8 cellular contexts compared by ENCODE assay signal in the genomic region with DNA sequence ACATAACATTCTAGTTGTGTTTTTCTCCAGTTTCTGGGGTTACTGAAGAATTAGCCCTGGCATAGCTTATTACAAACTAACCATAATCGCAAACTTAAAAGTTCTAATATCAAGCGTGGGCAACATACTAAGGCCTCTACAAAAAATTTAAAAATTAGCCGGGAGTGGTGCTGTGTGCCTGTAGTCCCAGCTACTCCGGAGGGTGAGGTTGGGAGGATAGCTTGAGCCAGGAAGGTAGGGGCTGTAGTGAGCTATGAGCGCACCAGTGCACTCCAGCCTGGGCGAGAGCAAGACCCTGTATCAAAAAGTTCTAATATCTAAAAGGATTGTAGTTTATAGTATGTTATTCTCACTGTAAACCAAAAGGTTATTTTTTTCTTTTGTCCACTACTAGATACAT. TPM values are rescaled to one million over a fixed set of nuclear protein-coding genes. Genes with fewer than 3 reads are reported as not detected.
DNase-seq lines count a peak whose midpoint lies in the region; ATAC-seq and TF ChIP-seq lines count a peak whose summit lies in the region.

No MANE protein-coding gene starts in this region.

- H3K9me3 Mint-ChIP-seq in Caco-2 (ENCODE audit: unreplicated experiment) = no peaks in the 10 kb centered on the region

- POLR2A ChIA-PET in Caco-2 (lab: Charles Lee) = no interaction called here

- ATAC-seq in HG02884 (IDR thresholded peaks at IDR 0.05; ENCODE audit: unreplicated experiment) (no peak), GM19463 (IDR thresholded peaks at IDR 0.05; ENCODE audit: unreplicated experiment) (no peak)

- H4K20me1 ChIP-seq in neural cell (ENCODE audit: insufficient read depth) = no peaks in the 10 kb centered on the region

- no peaks in the 10 kb centered on the region for H3F3A ChIP-seq in neural cell (ENCODE audit: insufficient read depth, low read length, poor library complexity, severe bottlenecking)

- H3K4me1 ChIP-seq in Caco-2 = peaks cover 4% of the 10 kb centered on the region; the same call in 1 of the 2 replicates

- H3K27ac ChIP-seq in KOPT-K1 (ENCODE audit: low read depth, low read length, poor library complexity, severe bottlenecking) = peak overlapping the region; percentile 94
- H3K27ac ChIP-seq in neural cell (ENCODE audit: low read length) = no peak overlapping the region

- no peaks in the 10 kb centered on the region for H3K9me2 ChIP-seq in neural cell (ENCODE audit: insufficient read depth, low read length)

- peaks cover 7% of the 10 kb centered on the region for H3K79me2 ChIP-seq in neural cell (replicated peaks; ENCODE audit: insufficient read depth, low read length)

- TF ChIP-seq CTCF in Caco-2 (IDR thresholded peaks at IDR 0.05; ENCODE audit: insufficient read depth in 1 of 2, low read depth in 1 of 2, low read length in 1 of 2, severe bottlenecking in 1 of 2, unreplicated experiment in 1 of 2) = no peak
- TF ChIP-seq CTCF in astrocyte of the spinal cord (IDR thresholded peaks at IDR 0.05; ENCODE audit: low read depth, low read length) = no peak
- TF ChIP-seq CTCF in neural cell (IDR thresholded peaks at IDR 0.05; ENCODE audit: poor library complexity, severe bottlenecking) = no peak

- no peaks in the 10 kb centered on the region for H3K36me3 ChIP-seq in Caco-2 (ENCODE audit: control insufficient read depth, insufficient read depth, low read length)
- peaks cover 25% of the 10 kb centered on the region for H3K36me3 ChIP-seq in KOPT-K1 (ENCODE audit: insufficient read depth, low read length)
- no peaks in the 10 kb centered on the region for H3K36me3 ChIP-seq in neural cell (ENCODE audit: insufficient read depth, low read length)

- CTCF ChIA-PET in Caco-2 (lab: Charles Lee) = no interaction called here

- no peak for TF ChIP-seq EP300 in neural cell (conservative IDR thresholded peaks at IDR 0.05; ENCODE audit: poor library complexity, severe bottlenecking)

- no peaks in the 10 kb centered on the region for H3K9me3 ChIP-seq in Caco-2
- H3K9me3 ChIP-seq in KOPT-K1 (ENCODE audit: insufficient read depth, low read length, poor library complexity, severe bottlenecking) = no peaks in the 10 kb centered on the region
- H3K9me3 ChIP-seq in neural cell (ENCODE audit: low read length) = no peaks in the 10 kb centered on the region

- H3K27me3 Mint-ChIP-seq in Caco-2 (ENCODE audit: insufficient read depth, unreplicated experiment) = no peaks in the 10 kb centered on the region

- no peak overlapping the region for H2AFZ ChIP-seq in neural cell (ENCODE audit: low read depth, low read length)

- no peak for TF ChIP-seq RAD21 in neural cell (conservative IDR thresholded peaks at IDR 0.05)

- H3K4me1 Mint-ChIP-seq in Caco-2 (ENCODE audit: low read depth, unreplicated experiment) = peaks cover 7% of the 10 kb centered on the region

- no peak overlapping the region for H3K4me2 ChIP-seq in neural cell (ENCODE audit: low read length)

- peak overlapping the region; percentile 87 for H3K4me3 ChIP-seq in Caco-2 (ENCODE audit: low read depth, low read length)
- peak overlapping the region; percentile 83 for H3K4me3 ChIP-seq in astrocyte of the spinal cord (ENCODE audit: low read depth, low read length)
- peak overlapping the region; percentile 84 for H3K4me3 ChIP-seq in neural cell (ENCODE audit: low read length)

- H3K27ac Mint-ChIP-seq in Caco-2 (ENCODE audit: unreplicated experiment) = peak overlapping the region; percentile 97

- BruUV-seq in Caco-2 (replicated peaks; lab: Mats Ljungman, UMichigan) = no TSS peak

- intact Hi-C loops in Caco-2 (cut with micrococcal nuclease; ENCODE audit: unreplicated experiment) = loop anchor here (10.0 kb wide), 1 partner anchor 426 kb away; no protein-coding TSS in a partner anchor

- no peak for DNase-seq in Caco-2
- no peak for DNase-seq in astrocyte of the spinal cord (ENCODE audit: low read depth, low spot score)
- DNase-seq in cerebellar nuclear complex (lab: John Stamatoyannopoulos, UW) = no peak
- DNase-seq in Ammon's horn (ENCODE audit: low spot score) = no peak

- H3K36me3 Mint-ChIP-seq in Caco-2 (ENCODE audit: insufficient read depth, unreplicated experiment) = peaks cover 32% of the 10 kb centered on the region

- in situ Hi-C loops in astrocyte of the spinal cord (cut with HindIII; ENCODE audit: low sequenced_read_pairs) = no loop called here

- peak overlapping the region; percentile 89 for H3K4me3 Mint-ChIP-seq in Caco-2 (ENCODE audit: unreplicated experiment)

- H3K9ac ChIP-seq in neural cell (ENCODE audit: low read length) = no peak overlapping the region

- H3K27me3 ChIP-seq in Caco-2 (replicated peaks; ENCODE audit: control insufficient read depth, insufficient read depth, low read length) (no peaks in the 10 kb centered on the region), neural cell (ENCODE audit: insufficient read depth, low read depth, low read length) (no peaks in the 10 kb centered on the region)

TF ChIP-seq in neural cell, 6 proteins besides CTCF, POLR2A, EP300 and RAD21:
- no peak for TF ChIP-seq MXI1 (conservative IDR thresholded peaks at IDR 0.05; ENCODE audit: poor library complexity, severe bottlenecking)
- TF ChIP-seq EZH2 (IDR thresholded peaks at IDR 0.05; ENCODE audit: borderline replicate concordance, insufficient read depth, low read length, poor library complexity, severe bottlenecking) = no peak
- no peak for TF ChIP-seq POLR2AphosphoS5 (IDR thresholded peaks at IDR 0.05)
- TF ChIP-seq, protein P1, sequence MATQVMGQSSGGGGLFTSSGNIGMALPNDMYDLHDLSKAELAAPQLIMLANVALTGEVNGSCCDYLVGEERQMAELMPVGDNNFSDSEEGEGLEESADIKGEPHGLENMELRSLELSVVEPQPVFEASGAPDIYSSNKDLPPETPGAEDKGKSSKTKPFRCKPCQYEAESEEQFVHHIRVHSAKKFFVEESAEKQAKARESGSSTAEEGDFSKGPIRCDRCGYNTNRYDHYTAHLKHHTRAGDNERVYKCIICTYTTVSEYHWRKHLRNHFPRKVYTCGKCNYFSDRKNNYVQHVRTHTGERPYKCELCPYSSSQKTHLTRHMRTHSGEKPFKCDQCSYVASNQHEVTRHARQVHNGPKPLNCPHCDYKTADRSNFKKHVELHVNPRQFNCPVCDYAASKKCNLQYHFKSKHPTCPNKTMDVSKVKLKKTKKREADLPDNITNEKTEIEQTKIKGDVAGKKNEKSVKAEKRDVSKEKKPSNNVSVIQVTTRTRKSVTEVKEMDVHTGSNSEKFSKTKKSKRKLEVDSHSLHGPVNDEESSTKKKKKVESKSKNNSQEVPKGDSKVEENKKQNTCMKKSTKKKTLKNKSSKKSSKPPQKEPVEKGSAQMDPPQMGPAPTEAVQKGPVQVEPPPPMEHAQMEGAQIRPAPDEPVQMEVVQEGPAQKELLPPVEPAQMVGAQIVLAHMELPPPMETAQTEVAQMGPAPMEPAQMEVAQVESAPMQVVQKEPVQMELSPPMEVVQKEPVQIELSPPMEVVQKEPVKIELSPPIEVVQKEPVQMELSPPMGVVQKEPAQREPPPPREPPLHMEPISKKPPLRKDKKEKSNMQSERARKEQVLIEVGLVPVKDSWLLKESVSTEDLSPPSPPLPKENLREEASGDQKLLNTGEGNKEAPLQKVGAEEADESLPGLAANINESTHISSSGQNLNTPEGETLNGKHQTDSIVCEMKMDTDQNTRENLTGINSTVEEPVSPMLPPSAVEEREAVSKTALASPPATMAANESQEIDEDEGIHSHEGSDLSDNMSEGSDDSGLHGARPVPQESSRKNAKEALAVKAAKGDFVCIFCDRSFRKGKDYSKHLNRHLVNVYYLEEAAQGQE (IDR thresholded peaks at IDR 0.05; ENCODE audit: borderline replicate concordance) = no peak
- no peak for TF ChIP-seq TAF1 (IDR thresholded peaks at IDR 0.05; ENCODE audit: low read depth)
- no peak for TF ChIP-seq SMC3 (conservative IDR thresholded peaks at IDR 0.05; ENCODE audit: poor library complexity)

RNA-seq across cellular contexts. Expression of a gene that starts 1.1 kb away (rescaled TPM):
- total RNA-seq in Caco-2 (2022) = 23.4 and 26.4 TPM in 2 replicates
- polyA plus RNA-seq in neural cell = 0.92 and 1.7 TPM in 2 replicates
- 0.97 TPM in 1 of 2 replicates, not detected in the other for polyA minus RNA-seq in neural cell

RNA-seq across cellular contexts. Expression of a gene that starts 1.4 kb away (rescaled TPM):
- 106 and 110 TPM in 2 replicates for total RNA-seq in Caco-2 (2022)
- polyA plus RNA-seq in neural cell = 8.6 and 13.6 TPM in 2 replicates
- 9.5 and 12.0 TPM in 2 replicates for polyA minus RNA-seq in neural cell
